Comparison of ENCODE assay signal across 21 cellular contexts in the genomic region with DNA sequence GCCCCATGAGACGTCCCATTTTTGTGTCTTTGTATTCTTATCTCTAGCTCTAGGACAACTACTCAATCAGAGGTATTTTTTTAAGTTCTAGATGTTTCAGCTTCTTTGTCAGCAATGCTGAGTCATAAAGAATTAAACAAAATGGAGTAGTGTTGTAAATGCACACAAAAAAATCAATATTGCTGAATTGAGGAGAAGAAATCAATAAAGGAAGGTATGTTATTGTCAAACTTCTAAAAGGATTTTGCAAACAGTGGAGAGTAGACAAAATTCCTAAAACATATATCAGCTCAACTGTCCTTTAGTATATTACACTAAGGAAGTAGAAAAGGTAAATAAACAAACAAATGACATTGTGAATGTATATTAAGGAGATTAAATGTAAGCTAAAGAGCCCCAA.
DNase-seq lines count a peak whose midpoint lies in the region; ATAC-seq, FAIRE-seq and TF ChIP-seq lines count a peak whose summit lies in the region.
"Had no signal": no experiment of that assay in that cellular context is flagged by ENCODE, and none has a peak within 500 bp of the region (broad histone marks: within the 10 kb centered on the region; RNA-seq: fewer than 3 reads in every experiment).

No MANE protein-coding gene starts in this region.

- TF ChIP-seq POLR2A in HepG2 (IDR thresholded peaks at IDR 0.05; ENCODE audit: insufficient read depth in 1 of 2, low read depth in 2 of 2, low read length in 2 of 2) (no peak), right lobe of liver (IDR thresholded peaks at IDR 0.05) (no peak)

- no peak overlapping the region for H3K9ac ChIP-seq in HepG2 (ENCODE audit: insufficient read depth, low read depth, low read length)
- H3K9ac ChIP-seq: GM23248 had no signal

- H3K27ac ChIP-seq in HepG2 (ENCODE audit: extremely low read length, insufficient read depth, low read length) (no peak overlapping the region), right lobe of liver (no peak overlapping the region)
- H3K27ac ChIP-seq in CD8-positive, alpha-beta memory T cell (ENCODE audit: low read depth, low read length), result no peak overlapping the region
- H3K27ac ChIP-seq: GM23248, HL-60 had no signal

- H3K9me3 ChIP-seq in HepG2 (ENCODE audit: low read length), result peaks cover 16% of the 10 kb centered on the region
- no peaks in the 10 kb centered on the region for H3K9me3 ChIP-seq in right lobe of liver
- H3K9me3 ChIP-seq in CD8-positive, alpha-beta memory T cell (ENCODE audit: low read length), result no peaks in the 10 kb centered on the region
- H3K9me3 ChIP-seq: BE2C, Caco-2 had no signal

- H3K79me2 ChIP-seq in HepG2 (ENCODE audit: insufficient read depth, low read length), result no peaks in the 10 kb centered on the region

- no peak overlapping the region for H3K27ac Mint-ChIP-seq in CD8-positive, alpha-beta memory T cell
- H3K27ac Mint-ChIP-seq: CD4-positive, CD25-positive, alpha-beta regulatory T cell; HFFc6 had no signal

- H3K4me2 ChIP-seq in HepG2 (ENCODE audit: low read depth, low read length), result no peak overlapping the region

- ATAC-seq in HepG2 (no peak), right lobe of liver (no peak), GM21529 (IDR thresholded peaks at IDR 0.05; ENCODE audit: unreplicated experiment) (no peak)
- ATAC-seq: K562 had no signal

- H3K36me3 Mint-ChIP-seq in CD8-positive, alpha-beta memory T cell, result no peaks in the 10 kb centered on the region
- H3K36me3 Mint-ChIP-seq: CD4-positive, CD25-positive, alpha-beta regulatory T cell had no signal

- in situ Hi-C loops in HepG2 (cut with HindIII; ENCODE audit: extremely low pct_ligation_motif_present, low pct_unique_long_range_greater_than_20kb), result no loop called here

- TF ChIP-seq CTCF in HepG2 (CRISPR knock-in tag; IDR thresholded peaks at IDR 0.05) (no peak), right lobe of liver (IDR thresholded peaks at IDR 0.05) (no peak)

- no peak for TF ChIP-seq EP300 in HepG2 (IDR thresholded peaks at IDR 0.05; ENCODE audit: low read depth in 2 of 2, low read length in 2 of 2)
- TF ChIP-seq EP300 in HepG2 (CRISPR knock-in tag; IDR thresholded peaks at IDR 0.05; ENCODE audit: borderline replicate concordance), result no peak

- WGBS in HepG2 (ENCODE audit: low lambda C conversion rate), result 21% methylated on average over 1 of the region's 1 CpG
- WGBS in right lobe of liver (ENCODE audit: insufficient coverage, low coverage, low lambda C conversion rate, missing lambda C conversion rate), result 60% methylated on average over 1 of the region's 1 CpG

- peaks cover 0 to 15% (median 3%) of the 10 kb centered on the region in 5 donors for H3K9me3 Mint-ChIP-seq in CD8-positive, alpha-beta memory T cell
- H3K9me3 Mint-ChIP-seq: HFFc6 had no signal

- no peak for TF ChIP-seq RAD21 in HepG2 (CRISPR knock-in tag; IDR thresholded peaks at IDR 0.05)

- CTCF ChIA-PET in HepG2 (lab: Yijun Ruan, JAX; ENCODE audit: low intra/inter-chr PET ratio, low total read pairs), result no interaction called here
- CTCF ChIA-PET in CD8-positive, alpha-beta memory T cell (lab: Charles Lee), result no interaction called here

- intact Hi-C loops in HepG2 (cut with micrococcal nuclease; ENCODE audit: unreplicated experiment) (no loop called here), right lobe of liver (cut with DNase I) (no loop called here)

- no peaks in the 10 kb centered on the region for H3K27me3 ChIP-seq in HepG2 (ENCODE audit: control insufficient read depth in 1 of 2, insufficient read depth in 2 of 2, low read length in 2 of 2)
- no peaks in the 10 kb centered on the region for H3K27me3 ChIP-seq in right lobe of liver
- no peaks in the 10 kb centered on the region for H3K27me3 ChIP-seq in CD8-positive, alpha-beta memory T cell (ENCODE audit: insufficient read depth, low read length, poor library complexity, severe bottlenecking)
- H3K27me3 ChIP-seq: BE2C had no signal

- no peak overlapping the region for H3K4me3 ChIP-seq in HepG2 (replicated peaks in 1 of 3; ENCODE audit: insufficient read depth in 1 of 3, low read depth in 2 of 3, low read length in 3 of 3)
- H3K4me3 ChIP-seq in right lobe of liver, result no peak overlapping the region
- no peak overlapping the region for H3K4me3 ChIP-seq in CD8-positive, alpha-beta memory T cell (ENCODE audit: low read length)
- H3K4me3 ChIP-seq: GM23248, K562 had no signal

- H3K4me1 Mint-ChIP-seq in CD8-positive, alpha-beta memory T cell, result no peaks in the 10 kb centered on the region
- H3K4me1 Mint-ChIP-seq: CD4-positive, CD25-positive, alpha-beta regulatory T cell had no signal

- no peaks in the 10 kb centered on the region for H3K27me3 Mint-ChIP-seq in CD8-positive, alpha-beta memory T cell
- H3K27me3 Mint-ChIP-seq: CD4-positive, CD25-positive, alpha-beta regulatory T cell had no signal

- H3K4me1 ChIP-seq in HepG2 (ENCODE audit: insufficient read depth, low read length) (no peaks in the 10 kb centered on the region), right lobe of liver (no peaks in the 10 kb centered on the region)
- no peaks in the 10 kb centered on the region for H3K4me1 ChIP-seq in CD8-positive, alpha-beta memory T cell (ENCODE audit: insufficient read depth, low read length)
- H3K4me1 ChIP-seq: BE2C, Caco-2 had no signal

- POLR2A ChIA-PET in HepG2 (lab: Yijun Ruan, JAX), result no interaction called here
- POLR2A ChIA-PET in CD8-positive, alpha-beta memory T cell (lab: Charles Lee), result no interaction called here

- DNase-seq in HepG2 (ENCODE audit: low spot score) (no peak), right lobe of liver (no peak), NCI-H146 treated with DMSO at 0.1 percent for 48 hours (lab: John Stamatoyannopoulos, UW; ENCODE audit: unreplicated experiment) (peak; percentile 11), iris pigment epithelial cell (ENCODE audit: low read depth) (peak; percentile 4)
- DNase-seq in CD8-positive, alpha-beta memory T cell, result no peak
- DNase-seq: ACHN; BE2C; C1 segment of cervical spinal cord; Caco-2; CD4-positive, CD25-positive, alpha-beta regulatory T cell; DMS79 treated with DMSO at 0.1 percent for 48 hours; GF-D8; GM23248; HCEC 1CT; HFFc6; IMR-90 had no signal

- no peak overlapping the region for H2AFZ ChIP-seq in HepG2 (ENCODE audit: low read length)
- H2AFZ ChIP-seq: GM23248 had no signal

- FAIRE-seq in HepG2 (lab: Jason Lieb, UNC), result no peak
- FAIRE-seq: D721Med, H54, K562 had no signal

- no peaks in the 10 kb centered on the region for H3K36me3 ChIP-seq in HepG2 (replicated peaks in 1 of 2; ENCODE audit: control insufficient read depth in 1 of 2, insufficient read depth in 2 of 2, low read length in 2 of 2)
- no peaks in the 10 kb centered on the region for H3K36me3 ChIP-seq in right lobe of liver
- no peaks in the 10 kb centered on the region for H3K36me3 ChIP-seq in CD8-positive, alpha-beta memory T cell (ENCODE audit: insufficient read depth, low read length)
- H3K36me3 ChIP-seq: BE2C had no signal

- H3K4me3 Mint-ChIP-seq in CD8-positive, alpha-beta memory T cell, result no peak overlapping the region
- H3K4me3 Mint-ChIP-seq: CD4-positive, CD25-positive, alpha-beta regulatory T cell; HFFc6 had no signal

- no peaks in the 10 kb centered on the region for H4K20me1 ChIP-seq in HepG2 (ENCODE audit: insufficient read depth, low read length)

- no TSS peak for BruUV-seq in HepG2 (replicated peaks; lab: Mats Ljungman, UMichigan)

TF ChIP-seq in HepG2, 621 proteins besides CTCF, POLR2A, EP300 and RAD21:
- TF ChIP-seq ONECUT2 (CRISPR knock-in tag; IDR thresholded peaks at IDR 0.05), result peak; percentile 38; the same call in 1 of the 2 replicates
- no peak for TF ChIP-seq SOX13 (IDR thresholded peaks at IDR 0.05)
- TF ChIP-seq SOX13 (CRISPR knock-in tag; conservative IDR thresholded peaks at IDR 0.05 in 1 of 2, IDR thresholded peaks at IDR 0.05 in 1 of 2), result peak in 1 of 2 experiments; percentile 55; a peak in 2 of 4 replicates
- no peak for TF ChIP-seq HHEX (CRISPR knock-in tag; IDR thresholded peaks at IDR 0.05)
- TF ChIP-seq KAT2B (IDR thresholded peaks at IDR 0.05; ENCODE audit: borderline replicate concordance, low read depth, low read length), result peak; percentile 94
- TF ChIP-seq FOXP1 (IDR thresholded peaks at IDR 0.05), result no peak
- TF ChIP-seq FOXP1 (CRISPR knock-in tag; IDR thresholded peaks at IDR 0.05), result peak; percentile 21; the same call in 1 of the 2 replicates
- no peak for TF ChIP-seq ZNF598 (CRISPR knock-in tag; IDR thresholded peaks at IDR 0.05; ENCODE audit: borderline replicate concordance)

Comparison
In these comparisons a context has a peak if more than half of its experiments do, and no peak if none do; other contexts are left out.
1. DNase-seq: peak in NCI-H146 treated with DMSO at 0.1 percent for 48 hours (single experiment) and iris pigment epithelial cell (single experiment); none in HepG2 (single experiment), right lobe of liver (0 of 3) and CD8-positive, alpha-beta memory T cell (0 of 5).